ENCODE assay signal across 13 cellular contexts in genomic region chr10:106866244-106866845, GRCh38.
DNase-seq lines count a peak whose midpoint lies in the region; ATAC-seq and TF ChIP-seq lines count a peak whose summit lies in the region.
"Had no signal": no experiment of that assay in that cellular context is flagged by ENCODE, and none has a peak within 500 bp of the region (broad histone marks: within the 10 kb centered on the region; RNA-seq: fewer than 3 reads in every experiment).

No MANE protein-coding gene starts in this region.

- no peaks in the 10 kb centered on the region; a peak in 2 of 5 replicates for H3K9me3 Mint-ChIP-seq in H9
- H3K9me3 Mint-ChIP-seq: natural killer cell treated with Interleukin-12 subunit alpha and Interleukin-12 subunit beta and Interleukin-15 and Interleukin-18, amount 100 ng/mL, for 72 hours had no signal

- intact Hi-C loops in colonic mucosa (cut with DNase I) = no loop called here

- H3K4me1 Mint-ChIP-seq in H9 = peaks cover 3 to 11% of the 10 kb centered on the region in 2 experiments; a peak in 2 of 4 replicates

- no peaks in the 10 kb centered on the region for H3K23me2 ChIP-seq in H9 (ENCODE audit: insufficient read length, low read depth, low read length, poor library complexity, severe bottlenecking)

- no peak overlapping the region for H3K4ac ChIP-seq in H9 (ENCODE audit: low read depth, low read length)

- no peak overlapping the region for H3K14ac ChIP-seq in H9 (ENCODE audit: insufficient read depth, low read length)

- no peak overlapping the region for H3K4me3 ChIP-seq in colonic mucosa
- H3K4me3 ChIP-seq: gastrocnemius medialis, SK-N-MC had no signal

- no peak overlapping the region for H2BK12ac ChIP-seq in H9 (ENCODE audit: insufficient read length, low read depth, low read length)

- no peak overlapping the region for H3K56ac ChIP-seq in H9 (ENCODE audit: insufficient read length, low read depth, low read length)

- H3K27ac Mint-ChIP-seq in H9 = peak overlapping the region in 1 of 3 experiments; percentile 67; a peak in 3 of 7 replicates
- H3K27ac Mint-ChIP-seq: natural killer cell treated with Interleukin-12 subunit alpha and Interleukin-12 subunit beta and Interleukin-15 and Interleukin-18, amount 100 ng/mL, for 72 hours had no signal

- H3K9me3 ChIP-seq in H9 (ENCODE audit: control insufficient read depth, low read depth, low read length) = no peaks in the 10 kb centered on the region
- H3K9me3 ChIP-seq in colonic mucosa = no peaks in the 10 kb centered on the region
- H3K9me3 ChIP-seq: gastrocnemius medialis had no signal

- WGBS in H9 (ENCODE audit: extremely low coverage, insufficient read length, low lambda C conversion rate) = no CpG with 5 or more reads among the region's 7 CpGs

- no peak overlapping the region for H2AK5ac ChIP-seq in H9 (ENCODE audit: insufficient read length, low read length)

- no peaks in the 10 kb centered on the region for H3K36me3 ChIP-seq in colonic mucosa
- H3K36me3 ChIP-seq: gastrocnemius medialis had no signal

- no peak overlapping the region for H3K4me2 ChIP-seq in H9 (ENCODE audit: insufficient read depth, insufficient read length, low read length)

- no peak overlapping the region for H2BK20ac ChIP-seq in H9 (ENCODE audit: low read depth, low read length, poor library complexity, severe bottlenecking)

- TF ChIP-seq CTCF in H9 (conservative IDR thresholded peaks at IDR 0.05) (peak; percentile 28; the same call in 1 of the 3 replicates), colonic mucosa (IDR thresholded peaks at IDR 0.05) (no peak)

- no peak overlapping the region for H2BK15ac ChIP-seq in H9 (ENCODE audit: low read depth, low read length)

- ATAC-seq in GM19025 (IDR thresholded peaks at IDR 0.05; ENCODE audit: low read depth, unreplicated experiment) (peak; percentile 90), HG03558 (IDR thresholded peaks at IDR 0.05; ENCODE audit: extremely low read depth, unreplicated experiment) (peak; percentile 30), HG03139 (IDR thresholded peaks at IDR 0.05; ENCODE audit: unreplicated experiment) (no peak)
- ATAC-seq: activated T-cell treated with anti-CD3 and anti-CD28 coated beads, Interleukin-2, amount 50 U/mL, for 4 hours; gastrocnemius medialis; natural killer cell treated with Interleukin-12 subunit alpha and Interleukin-12 subunit beta and Interleukin-15 and Interleukin-18, amount 100 ng/mL, for 72 hours had no signal

- H3K9ac ChIP-seq in H9 (ENCODE audit: extremely low read depth, insufficient read length, low read length) (no peak overlapping the region), colonic mucosa (ENCODE audit: low read depth in 2 of 2, low read length in 2 of 2) (no peak overlapping the region)

- H3K23ac ChIP-seq in H9 (ENCODE audit: insufficient read length, low read depth, low read length) = no peak overlapping the region

- no peaks in the 10 kb centered on the region for H3K79me2 ChIP-seq in H9 (ENCODE audit: insufficient read depth, low read length)

- H4K20me1 ChIP-seq in H9 (ENCODE audit: control insufficient read depth, insufficient read depth, insufficient read length) = no peaks in the 10 kb centered on the region

- no peak overlapping the region for H2AFZ ChIP-seq in H9 (ENCODE audit: low read length)

- H3K4me3 Mint-ChIP-seq in H9 = no peak overlapping the region
- H3K4me3 Mint-ChIP-seq: activated T-cell treated with anti-CD3 and anti-CD28 coated beads, Interleukin-2, amount 50 U/mL, for 4 hours; natural killer cell treated with Interleukin-12 subunit alpha and Interleukin-12 subunit beta and Interleukin-15 and Interleukin-18, amount 100 ng/mL, for 72 hours had no signal

- no peak overlapping the region for H4K91ac ChIP-seq in H9 (ENCODE audit: insufficient read length, low read depth, low read length)

- H3K4me1 ChIP-seq in H9 (ENCODE audit: insufficient read depth, low read length) (no peaks in the 10 kb centered on the region), colonic mucosa (no peaks in the 10 kb centered on the region)
- H3K4me1 ChIP-seq: gastrocnemius medialis had no signal

- H3K27ac ChIP-seq in H9 (ENCODE audit: insufficient read length, low read depth, low read length) (no peak overlapping the region), colonic mucosa (no peak overlapping the region)
- H3K27ac ChIP-seq: gastrocnemius medialis, SK-N-MC had no signal

- no peak overlapping the region for H4K8ac ChIP-seq in H9 (replicated peaks; ENCODE audit: insufficient read length, low read depth, low read length)

- DNase-seq in H9 = no peak
- no peak for DNase-seq in activated gamma-delta T cell (lab: John Stamatoyannopoulos, UW)
- DNase-seq in colonic mucosa = no peak
- no peak for DNase-seq in NCI-H2171 (lab: John Stamatoyannopoulos, UW)
- DNase-seq: activated CD4-positive, alpha-beta T cell treated with anti-CD3 and anti-CD28 coated beads, Interleukin-2, amount 50 U/mL, for 48 hours; activated T-cell treated with anti-CD3 and anti-CD28 coated beads, Interleukin-2, amount 50 U/mL, for 4 hours; DND-41; gastrocnemius medialis had no signal

- H3K18ac ChIP-seq in H9 (ENCODE audit: insufficient read length, low read depth, low read length) = no peak overlapping the region

- no peak overlapping the region for H2BK120ac ChIP-seq in H9 (ENCODE audit: low read depth, low read length, poor library complexity, severe bottlenecking)

- no peak overlapping the region for H2BK5ac ChIP-seq in H9 (ENCODE audit: insufficient read length, low read length)

- peaks cover 1% of the 10 kb centered on the region; the same call in 1 of the 2 replicates for H3K27me3 Mint-ChIP-seq in H9 (ENCODE audit: low read depth)

- no peak overlapping the region for H3T11ph ChIP-seq in H9 (ENCODE audit: low read length)

- no peaks in the 10 kb centered on the region for H3K27me3 ChIP-seq in H9 (ENCODE audit: insufficient read depth, low read length)
- H3K27me3 ChIP-seq in colonic mucosa = no peaks in the 10 kb centered on the region
- H3K27me3 ChIP-seq: gastrocnemius medialis had no signal

- no peaks in the 10 kb centered on the region for H3K79me1 ChIP-seq in H9 (ENCODE audit: insufficient read depth, low read depth, low read length, poor library complexity, severe bottlenecking)

- no peak overlapping the region for H4K5ac ChIP-seq in H9 (ENCODE audit: insufficient read length, low read depth, low read length)

- no peaks in the 10 kb centered on the region for H3K36me3 Mint-ChIP-seq in H9 (ENCODE audit: insufficient read depth in 1 of 3, low read depth in 3 of 3)
